8 cellular contexts compared by ENCODE assay signal in the genomic region with DNA sequence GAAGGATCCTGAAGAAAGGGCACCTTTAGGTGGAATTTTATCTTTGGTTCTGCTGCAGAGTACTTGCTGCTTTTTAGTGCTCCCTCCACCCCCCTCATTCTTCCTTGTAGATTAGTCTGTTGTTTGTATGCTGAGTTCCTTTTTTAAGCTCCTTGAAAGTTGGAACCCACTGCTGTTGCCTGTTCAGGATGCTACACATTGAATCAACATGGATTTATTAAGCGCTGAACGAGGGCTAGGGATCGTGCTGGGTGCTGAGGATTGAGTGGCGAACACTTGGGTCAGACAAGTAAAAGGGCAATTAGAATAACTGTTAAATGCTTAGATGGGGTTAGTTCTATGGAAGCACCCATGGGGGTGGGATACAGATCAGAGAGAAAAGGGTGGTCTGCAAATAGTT. TPM values are rescaled to one million over a fixed set of nuclear protein-coding genes. Genes with fewer than 3 reads are reported as not detected.
A peak's percentile ranks its signal among the peaks of the same experiment; 100 is the strongest.
DNase-seq lines count a peak whose midpoint lies in the region; ATAC-seq, FAIRE-seq and TF ChIP-seq lines count a peak whose summit lies in the region.

No MANE protein-coding gene starts in this region.

- H3K4me2 ChIP-seq in mesenchymal stem cell (ENCODE audit: low read length, poor library complexity, severe bottlenecking): peak overlapping the region; percentile 64

- peak overlapping the region; percentile 28 to 81 for H3K18ac ChIP-seq in mesenchymal stem cell (ENCODE audit: low read depth in 1 of 2, low read length in 2 of 2)

- no peak overlapping the region for H2AFZ ChIP-seq in mesenchymal stem cell (ENCODE audit: low read depth, low read length)

- H2BK12ac ChIP-seq in mesenchymal stem cell (ENCODE audit: low read length in 2 of 2): peak overlapping the region; percentile 89 to 95

- ATAC-seq in heart right ventricle (no peak), body of pancreas (no peak), HG02610 (IDR thresholded peaks at IDR 0.05; ENCODE audit: unreplicated experiment) (no peak)

- peak overlapping the region; percentile 75 to 88 for H3K4ac ChIP-seq in mesenchymal stem cell (ENCODE audit: low read depth in 1 of 2, low read length in 2 of 2)

- CTCF ChIA-PET in HEK293T (lab: Yijun Ruan, JAX): interaction anchor here (0.6 kb wide), 1 partner anchor 372 kb away, joined by 3 read pairs; no protein-coding TSS in a partner anchor

- H3K4me3 ChIP-seq in heart right ventricle (peak overlapping the region; percentile 7 to 69 (median 63)), body of pancreas (peak overlapping the region in 1 of 2 donors; percentile 45), mesenchymal stem cell (ENCODE audit: insufficient read depth in 1 of 2, low read depth in 1 of 2, low read length in 2 of 2) (peak overlapping the region in 1 of 2 experiments; percentile 98)

- H4K8ac ChIP-seq in mesenchymal stem cell (ENCODE audit: low read length): peak overlapping the region; percentile 93

- peaks cover 7% of the 10 kb centered on the region for H3K79me1 ChIP-seq in mesenchymal stem cell (replicated peaks; ENCODE audit: low read length, poor library complexity, severe bottlenecking)

- peak overlapping the region; percentile 95 for H3K9ac ChIP-seq in mesenchymal stem cell (ENCODE audit: low read length)

- FAIRE-seq in D721Med (lab: Jason Lieb, UNC): no peak

- H3K36me3 ChIP-seq in heart right ventricle: no peaks in the 10 kb centered on the region
- no peaks in the 10 kb centered on the region for H3K36me3 ChIP-seq in body of pancreas (replicated peaks in 1 of 2; ENCODE audit: insufficient read depth in 1 of 2, low read depth in 2 of 2)
- no peaks in the 10 kb centered on the region for H3K36me3 ChIP-seq in mesenchymal stem cell (ENCODE audit: control insufficient read depth in 1 of 2, insufficient read depth in 2 of 2, low read depth in 1 of 2, low read length in 2 of 2)

- peaks cover 0 to 30% (median 12%) of the 10 kb centered on the region in 11 donors for H3K9me3 ChIP-seq in heart right ventricle
- no peaks in the 10 kb centered on the region for H3K9me3 ChIP-seq in body of pancreas
- H3K9me3 ChIP-seq in mesenchymal stem cell (ENCODE audit: control insufficient read depth, low read length): no peaks in the 10 kb centered on the region

- TF ChIP-seq CTCF in heart right ventricle (IDR thresholded peaks at IDR 0.05): no peak
- no peak for TF ChIP-seq CTCF in body of pancreas (IDR thresholded peaks at IDR 0.05)
- no peak for TF ChIP-seq CTCF in D721Med (IDR thresholded peaks at IDR 0.05; ENCODE audit: insufficient read depth, missing control alignments)

- H3K4me1 ChIP-seq in heart right ventricle: peaks cover 0 to 79% (median 41%) of the 10 kb centered on the region in 9 donors
- H3K4me1 ChIP-seq in body of pancreas: peaks cover 36% of the 10 kb centered on the region
- H3K4me1 ChIP-seq in mesenchymal stem cell (ENCODE audit: control insufficient read depth, insufficient read depth, low read depth, low read length): peaks cover 9% of the 10 kb centered on the region

- H3K23ac ChIP-seq in mesenchymal stem cell (ENCODE audit: low read length in 2 of 2): no peak overlapping the region

- peak overlapping the region in 1 of 2 experiments; percentile 55 for H3K14ac ChIP-seq in mesenchymal stem cell (ENCODE audit: low read length in 2 of 2)

- TF ChIP-seq POLR2A in body of pancreas (IDR thresholded peaks at IDR 0.05): no peak

- DNase-seq in heart right ventricle (no peak), cardiac septum (ENCODE audit: low spot score) (no peak), body of pancreas (no peak), mesenchymal stem cell (no peak), D721Med (ENCODE audit: insufficient read length, low spot score) (no peak), AG08396 (ENCODE audit: low spot score) (no peak), HEK293T (ENCODE audit: extremely low spot score) (no peak)

- H2BK15ac ChIP-seq in mesenchymal stem cell (ENCODE audit: low read depth, poor library complexity, severe bottlenecking): peak overlapping the region; percentile 52

- peak overlapping the region; percentile 79 for H2BK120ac ChIP-seq in mesenchymal stem cell (ENCODE audit: low read depth, low read length)

- intact Hi-C loops in heart right ventricle (cut with DNase I): loop anchor here in 5 of 10 donors (2.0 to 10.0 kb wide), 8 partner anchors 138 to 235 kb away; a partner anchor contains a TSS
- intact Hi-C loops in cardiac septum (cut with DNase I): loop anchor here (2.0 to 10.0 kb wide), 5 partner anchors 72 to 375 kb away; a partner anchor contains a TSS
- intact Hi-C loops in body of pancreas (cut with DNase I): no loop called here

- POLR2A ChIA-PET in HEK293T (lab: Yijun Ruan, JAX): interaction anchor here (1.0 to 1.7 kb wide), 4 partner anchors 14 to 77 kb away, joined by 3 to 7 read pairs (median 6); no protein-coding TSS in a partner anchor

- H3K27me3 ChIP-seq in heart right ventricle (no peaks in the 10 kb centered on the region), body of pancreas (no peaks in the 10 kb centered on the region), mesenchymal stem cell (ENCODE audit: control insufficient read depth in 1 of 2, insufficient read depth in 1 of 2, low read length in 2 of 2) (no peaks in the 10 kb centered on the region)

- H4K91ac ChIP-seq in mesenchymal stem cell (ENCODE audit: low read length): peak overlapping the region; percentile 75

- H3K27ac ChIP-seq in heart right ventricle: peak overlapping the region; percentile 92 to 99 (median 96)
- H3K27ac ChIP-seq in body of pancreas: peak overlapping the region; percentile 93 to 97 (median 93)
- peak overlapping the region; percentile 76 for H3K27ac ChIP-seq in mesenchymal stem cell (ENCODE audit: low read length, poor library complexity, severe bottlenecking)

- WGBS in heart right ventricle, 2 donors: 88 to 93% methylated on average over 4 of the region's 4 CpGs
- 85 to 95% methylated on average over 4 of the region's 4 CpGs for WGBS in body of pancreas, 2 donors
- WGBS in mesenchymal stem cell: 80% methylated on average over 4 of the region's 4 CpGs

- peak overlapping the region; percentile 90 for H2AK5ac ChIP-seq in mesenchymal stem cell (ENCODE audit: low read length, severe bottlenecking)

- no peak overlapping the region for H2BK5ac ChIP-seq in mesenchymal stem cell (ENCODE audit: low read depth, low read length, poor library complexity, severe bottlenecking)

TF ChIP-seq in HEK293T, 16 proteins besides CTCF, POLR2A, EP300 and RAD21:
- TF ChIP-seq, protein P1, sequence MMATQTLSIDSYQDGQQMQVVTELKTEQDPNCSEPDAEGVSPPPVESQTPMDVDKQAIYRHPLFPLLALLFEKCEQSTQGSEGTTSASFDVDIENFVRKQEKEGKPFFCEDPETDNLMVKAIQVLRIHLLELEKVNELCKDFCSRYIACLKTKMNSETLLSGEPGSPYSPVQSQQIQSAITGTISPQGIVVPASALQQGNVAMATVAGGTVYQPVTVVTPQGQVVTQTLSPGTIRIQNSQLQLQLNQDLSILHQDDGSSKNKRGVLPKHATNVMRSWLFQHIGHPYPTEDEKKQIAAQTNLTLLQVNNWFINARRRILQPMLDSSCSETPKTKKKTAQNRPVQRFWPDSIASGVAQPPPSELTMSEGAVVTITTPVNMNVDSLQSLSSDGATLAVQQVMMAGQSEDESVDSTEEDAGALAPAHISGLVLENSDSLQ (IDR thresholded peaks at IDR 0.05): no peak
- TF ChIP-seq SUZ12 (IDR thresholded peaks at IDR 0.05) (no peak), HDGF (IDR thresholded peaks at IDR 0.05; ENCODE audit: borderline replicate concordance) (no peak), ELF4 (IDR thresholded peaks at IDR 0.05) (no peak), BHLHE40 (IDR thresholded peaks at IDR 0.05; ENCODE audit: borderline replicate concordance) (no peak), ARNT (IDR thresholded peaks at IDR 0.05) (no peak), SP1 (IDR thresholded peaks at IDR 0.05) (no peak), FOXM1 (IDR thresholded peaks at IDR 0.05; ENCODE audit: borderline replicate concordance) (no peak), FOXK2 (IDR thresholded peaks at IDR 0.05) (no peak), FOXA1 (IDR thresholded peaks at IDR 0.05) (no peak), LEF1 (IDR thresholded peaks at IDR 0.05; ENCODE audit: borderline replicate concordance) (no peak), TARDBP (IDR thresholded peaks at IDR 0.05) (no peak), CTBP1 (IDR thresholded peaks at IDR 0.05; ENCODE audit: borderline replicate concordance) (no peak), L3MBTL2 (conservative IDR thresholded peaks at IDR 0.05) (no peak), ZNF384 (IDR thresholded peaks at IDR 0.05) (no peak), NFRKB (IDR thresholded peaks at IDR 0.05) (no peak)

RNA-seq across cellular contexts. Expression of a gene that starts 0.9 kb away (rescaled TPM):
- total RNA-seq in heart right ventricle (10 to 100 TPM; 12.7 to 24.9 (median 14.6) TPM), cardiac septum (9.2 TPM), body of pancreas (10 to 100 TPM in 1 of 2 donors, 1 to 10 TPM in 1; 6.5 to 13.2 TPM)
- polyA plus RNA-seq in heart right ventricle: 10 to 100 TPM; 11.3 to 12.1 TPM
- 5.9 TPM for polyA plus RNA-seq in mesenchymal stem cell (2013, experiment 1 of 2)
- 6.3 TPM for polyA plus RNA-seq in mesenchymal stem cell (2013, experiment 2 of 2)
